8 cellular contexts compared by ENCODE assay signal in genomic region chr17:40818343-40818732, GRCh38. TPM values are rescaled to one million over a fixed set of nuclear protein-coding genes. Genes with fewer than 3 reads are reported as not detected.
DNase-seq lines count a peak whose midpoint lies in the region; TF ChIP-seq lines count a peak whose summit lies in the region.

No MANE protein-coding gene starts in this region.

- 13 to 38% methylated on average over 6 to 7 of the region's 7 CpGs for WGBS in ectodermal cell, 2 experiments

- no peak overlapping the region for H3K27ac Mint-ChIP-seq in neural crest cell (ENCODE audit: unreplicated experiment)

- peaks cover 31% of the 10 kb centered on the region for H3K27me3 ChIP-seq in ectodermal cell (ENCODE audit: control insufficient read depth, insufficient read depth, low read length, poor library complexity, severe bottlenecking)

- H3K4me3 ChIP-seq in NB4 (ENCODE audit: low read depth, low read length) (peak overlapping the region; percentile 94), ectodermal cell (ENCODE audit: insufficient read depth, low read depth, low read length) (peak overlapping the region; percentile 63)

- no peaks in the 10 kb centered on the region for H3K9me3 ChIP-seq in ectodermal cell (ENCODE audit: control insufficient read depth, low read length)

- DNase-seq in NB4 (ENCODE audit: low read depth) = no peak
- no peak for DNase-seq in neural crest cell (ENCODE audit: low read depth, low spot score)
- no peak for DNase-seq in Ammon's horn (ENCODE audit: low spot score)
- DNase-seq in NOMO-1 (lab: John Stamatoyannopoulos, UW; ENCODE audit: unreplicated experiment in 2 of 2) = no peak
- DNase-seq in NCI-H1436 (lab: John Stamatoyannopoulos, UW) = no peak
- DNase-seq in GM19238 (ENCODE audit: insufficient read length, low spot score) = no peak

- H3K4me1 ChIP-seq in ectodermal cell (ENCODE audit: control insufficient read depth, insufficient read depth, low read length) = no peaks in the 10 kb centered on the region

- TF ChIP-seq CTCF in C4-2B (conservative IDR thresholded peaks at IDR 0.05) = no peak
- TF ChIP-seq CTCF in NB4 (IDR thresholded peaks at IDR 0.05; ENCODE audit: low read depth, low read length) = no peak
- no peak for TF ChIP-seq CTCF in neural crest cell (conservative IDR thresholded peaks at IDR 0.05)

- peaks cover 15% of the 10 kb centered on the region for H3K4me1 Mint-ChIP-seq in neural crest cell

- no peak for TF ChIP-seq POLR2A in NB4 (IDR thresholded peaks at IDR 0.05; ENCODE audit: extremely low read depth, insufficient read length)

- H3K27ac ChIP-seq in C4-2B = peak overlapping the region; percentile 80
- H3K27ac ChIP-seq in ectodermal cell (ENCODE audit: insufficient read depth, low read depth, low read length, poor library complexity, severe bottlenecking) = no peak overlapping the region

- H3K27me3 Mint-ChIP-seq in neural crest cell (ENCODE audit: low read depth) = peaks cover 38% of the 10 kb centered on the region

- H3K36me3 ChIP-seq in ectodermal cell (ENCODE audit: control insufficient read depth, insufficient read depth, low read length) = peaks cover 3% of the 10 kb centered on the region

- H3K4me3 Mint-ChIP-seq in neural crest cell = peak overlapping the region; percentile 95

- peaks cover 11% of the 10 kb centered on the region for H3K9me3 Mint-ChIP-seq in neural crest cell

- peaks cover 25% of the 10 kb centered on the region for H3K36me3 Mint-ChIP-seq in neural crest cell (ENCODE audit: low read depth)

RNA-seq across cellular contexts. Expression of gene KRT10, which starts 4.1 kb away (rescaled TPM):
- 49.9 TPM for polyA plus RNA-seq in ectodermal cell (2013, experiment 1 of 4)
- 54.2 TPM for polyA plus RNA-seq in ectodermal cell (2013, experiment 2 of 4)
- polyA plus RNA-seq in ectodermal cell (2013, experiment 3 of 4) = 77.4 TPM
- polyA plus RNA-seq in ectodermal cell (2013, experiment 4 of 4) = 73.3 TPM
- total RNA-seq in neural crest cell = 33.2 and 39.1 TPM in 2 replicates

RNA-seq across cellular contexts. Expression of gene KRT28, which starts 18.6 kb away (rescaled TPM):
- not detected for polyA plus RNA-seq in ectodermal cell (2013, experiment 1 of 4)
- polyA plus RNA-seq in ectodermal cell (2013, experiment 2 of 4) = not detected
- polyA plus RNA-seq in ectodermal cell (2013, experiment 3 of 4) = not detected
- polyA plus RNA-seq in ectodermal cell (2013, experiment 4 of 4) = not detected
- total RNA-seq in neural crest cell = not detected in 2 replicates

RNA-seq across cellular contexts. Expression of gene KRT27, which starts 36.0 kb away (rescaled TPM):
- not detected for polyA plus RNA-seq in ectodermal cell (2013, experiment 1 of 4)
- polyA plus RNA-seq in ectodermal cell (2013, experiment 2 of 4) = not detected
- polyA plus RNA-seq in ectodermal cell (2013, experiment 3 of 4) = not detected
- polyA plus RNA-seq in ectodermal cell (2013, experiment 4 of 4) = not detected
- total RNA-seq in neural crest cell = not detected in 2 replicates

RNA-seq across cellular contexts. Expression of gene KRT26, which starts 46.3 kb away (rescaled TPM):
- polyA plus RNA-seq in ectodermal cell (2013, experiment 1 of 4) = not detected
- not detected for polyA plus RNA-seq in ectodermal cell (2013, experiment 2 of 4)
- polyA plus RNA-seq in ectodermal cell (2013, experiment 3 of 4) = not detected
- not detected for polyA plus RNA-seq in ectodermal cell (2013, experiment 4 of 4)
- not detected in 2 replicates for total RNA-seq in neural crest cell

RNA-seq across cellular contexts. Expression of gene KRT12, which starts 48.7 kb away (rescaled TPM):
- polyA plus RNA-seq in ectodermal cell (2013, experiment 1 of 4) = not detected
- not detected for polyA plus RNA-seq in ectodermal cell (2013, experiment 2 of 4)
- not detected for polyA plus RNA-seq in ectodermal cell (2013, experiment 3 of 4)
- polyA plus RNA-seq in ectodermal cell (2013, experiment 4 of 4) = not detected
- total RNA-seq in neural crest cell = not detected in 2 replicates
